20 cellular contexts compared by ENCODE assay signal in genomic region chr9:77907581-77907980, GRCh38.
DNase-seq lines count a peak whose midpoint lies in the region; ATAC-seq and TF ChIP-seq lines count a peak whose summit lies in the region.
"Had no signal": no experiment of that assay in that cellular context is flagged by ENCODE, and none has a peak within 500 bp of the region (broad histone marks: within the 10 kb centered on the region; RNA-seq: fewer than 3 reads in every experiment).

No MANE protein-coding gene starts in this region.

- intact Hi-C loops in activated naive CD4-positive, alpha-beta T cell treated with anti-CD3 and anti-CD28 coated beads for 36 hours (cut with micrococcal nuclease): loop anchor here (2.0 to 10.0 kb wide), 3 partner anchors 57 to 603 kb away; no protein-coding TSS in a partner anchor
- intact Hi-C loops in transverse colon (cut with DNase I; ENCODE audit: low total_unique reads): no loop called here

- no peak for ATAC-seq in CD4-positive, CD25-positive, alpha-beta regulatory T cell (ENCODE audit: low read depth in 2 of 2)
- ATAC-seq in SK-N-SH treated with all-trans-retinoic acid at 6 μM for 48 hours: peak; percentile 64
- ATAC-seq: body of pancreas had no signal

- H3K27me3 ChIP-seq in CD4-positive, CD25-positive, alpha-beta regulatory T cell (ENCODE audit: control insufficient read depth, insufficient read depth, low read length): no peaks in the 10 kb centered on the region
- no peaks in the 10 kb centered on the region for H3K27me3 ChIP-seq in transverse colon
- H3K27me3 ChIP-seq: body of pancreas, esophagus squamous epithelium, sigmoid colon, suprapubic skin had no signal

- no peaks in the 10 kb centered on the region for H3K9me3 ChIP-seq in CD4-positive, CD25-positive, alpha-beta regulatory T cell (ENCODE audit: control insufficient read depth in 2 of 2, low read length in 2 of 2)
- no peaks in the 10 kb centered on the region for H3K9me3 ChIP-seq in transverse colon
- H3K9me3 ChIP-seq: body of pancreas, esophagus squamous epithelium, sigmoid colon, suprapubic skin had no signal

- H3K36me3 ChIP-seq in CD4-positive, CD25-positive, alpha-beta regulatory T cell (ENCODE audit: control insufficient read depth, insufficient read depth, low read length): no peaks in the 10 kb centered on the region
- no peaks in the 10 kb centered on the region for H3K36me3 ChIP-seq in transverse colon
- H3K36me3 ChIP-seq: esophagus squamous epithelium, sigmoid colon, suprapubic skin had no signal

- no peak for DNase-seq in CD4-positive, CD25-positive, alpha-beta regulatory T cell
- DNase-seq in HFFc6 (peak; percentile 10), iris pigment epithelial cell (ENCODE audit: low read depth) (peak; percentile 25), caudate nucleus (lab: John Stamatoyannopoulos, UW) (no peak), transverse colon (no peak)
- DNase-seq in activated naive CD4-positive, alpha-beta T cell treated with anti-CD3 and anti-CD28 coated beads for 36 hours: no peak
- no peak for DNase-seq in activated T-cell treated with anti-CD3 and anti-CD28 coated beads, Interleukin-2, amount 50 U/mL, for 1 hour
- DNase-seq: activated gamma-delta T cell treated with Interleukin-2 at 50 U/mL for 16 hours; body of pancreas; esophagus squamous epithelium; kidney; NCI-H1105; NCI-H2107; OCI-M1; sigmoid colon; stimulated activated CD4-positive, alpha-beta T cell treated with anti-CD3 and anti-CD28 coated beads, Interleukin-2, amount 100 ng/mL, for 48 hours; stimulated activated CD8-positive, alpha-beta memory T cell treated with anti-CD3 and anti-CD28 coated beads, Interleukin-4, amount 100 ng/mL, for 48 hours; SW 1271 had no signal

- peak overlapping the region in 2 of 4 donors; percentile 15 to 70 for H3K4me3 Mint-ChIP-seq in CD4-positive, CD25-positive, alpha-beta regulatory T cell
- H3K4me3 Mint-ChIP-seq in HFFc6: peak overlapping the region; percentile 14; the same call in 1 of the 2 replicates
- H3K4me3 Mint-ChIP-seq in activated naive CD4-positive, alpha-beta T cell treated with anti-CD3 and anti-CD28 coated beads for 36 hours: no peak overlapping the region

- H3K27me3 Mint-ChIP-seq in CD4-positive, CD25-positive, alpha-beta regulatory T cell: no peaks in the 10 kb centered on the region
- no peaks in the 10 kb centered on the region for H3K27me3 Mint-ChIP-seq in HFFc6 (ENCODE audit: insufficient read depth)
- no peaks in the 10 kb centered on the region for H3K27me3 Mint-ChIP-seq in activated naive CD4-positive, alpha-beta T cell treated with anti-CD3 and anti-CD28 coated beads for 36 hours (ENCODE audit: low read depth)

- H3K27ac ChIP-seq in CD4-positive, CD25-positive, alpha-beta regulatory T cell (ENCODE audit: insufficient read depth, low read length, poor library complexity, severe bottlenecking): peak overlapping the region; percentile 75
- H3K27ac ChIP-seq in caudate nucleus (ENCODE audit: low read depth, low read length) (no peak overlapping the region), transverse colon (no peak overlapping the region)
- H3K27ac ChIP-seq: body of pancreas, esophagus squamous epithelium, sigmoid colon, suprapubic skin had no signal

- H3K4me3 ChIP-seq in CD4-positive, CD25-positive, alpha-beta regulatory T cell (ENCODE audit: low read depth, low read length): peak overlapping the region; percentile 21
- no peak overlapping the region for H3K4me3 ChIP-seq in transverse colon
- H3K4me3 ChIP-seq: body of pancreas, esophagus squamous epithelium, sigmoid colon, suprapubic skin had no signal

- CTCF ChIA-PET in activated naive CD4-positive, alpha-beta T cell treated with anti-CD3 and anti-CD28 coated beads for 36 hours (lab: Charles Lee): interaction anchor here (1.1 kb wide), 1 partner anchor 10 kb away, joined by 3 read pairs; no protein-coding TSS in a partner anchor

- in situ Hi-C loops in transverse colon (cut with MboI; ENCODE audit: low pct_ligation_motif_present in 1 of 4, low pct_unique_long_range_greater_than_20kb in 1 of 4, low sequenced_read_pairs in 3 of 4): no loop called here

- TF ChIP-seq POLR2A in transverse colon (IDR thresholded peaks at IDR 0.05): no peak

- peaks cover 18% of the 10 kb centered on the region for H3K36me3 Mint-ChIP-seq in CD4-positive, CD25-positive, alpha-beta regulatory T cell
- peaks cover 18% of the 10 kb centered on the region for H3K36me3 Mint-ChIP-seq in HFFc6 (ENCODE audit: low read depth)
- H3K36me3 Mint-ChIP-seq in activated naive CD4-positive, alpha-beta T cell treated with anti-CD3 and anti-CD28 coated beads for 36 hours (ENCODE audit: low read depth): peaks cover 3% of the 10 kb centered on the region

- H3K4me1 ChIP-seq in CD4-positive, CD25-positive, alpha-beta regulatory T cell (ENCODE audit: control insufficient read depth, insufficient read depth, low read length, poor library complexity, severe bottlenecking): peaks cover 53% of the 10 kb centered on the region
- peaks cover 0 to 10% (median 0%) of the 10 kb centered on the region in 4 donors for H3K4me1 ChIP-seq in transverse colon

- no peaks in the 10 kb centered on the region for H3K9me3 Mint-ChIP-seq in CD4-positive, CD25-positive, alpha-beta regulatory T cell
- no peaks in the 10 kb centered on the region for H3K9me3 Mint-ChIP-seq in HFFc6
- H3K9me3 Mint-ChIP-seq in activated naive CD4-positive, alpha-beta T cell treated with anti-CD3 and anti-CD28 coated beads for 36 hours: no peaks in the 10 kb centered on the region

- H3K27ac Mint-ChIP-seq in CD4-positive, CD25-positive, alpha-beta regulatory T cell: peak overlapping the region; percentile 2 to 92 (median 28)
- no peak overlapping the region for H3K27ac Mint-ChIP-seq in HFFc6
- no peak overlapping the region for H3K27ac Mint-ChIP-seq in activated naive CD4-positive, alpha-beta T cell treated with anti-CD3 and anti-CD28 coated beads for 36 hours

- WGBS in transverse colon (ENCODE audit: low coverage in 1 of 2), 2 donors: 53 to 62% methylated on average over 4 of the region's 4 CpGs

- no peak for TF ChIP-seq CTCF in HFFc6 (IDR thresholded peaks at IDR 0.05)
- no peak for TF ChIP-seq CTCF in transverse colon (IDR thresholded peaks at IDR 0.05)

- peaks cover 25 to 90% (median 66%) of the 10 kb centered on the region in 4 donors for H3K4me1 Mint-ChIP-seq in CD4-positive, CD25-positive, alpha-beta regulatory T cell
- peaks cover 61% of the 10 kb centered on the region for H3K4me1 Mint-ChIP-seq in HFFc6 (ENCODE audit: low read depth)
- H3K4me1 Mint-ChIP-seq in activated naive CD4-positive, alpha-beta T cell treated with anti-CD3 and anti-CD28 coated beads for 36 hours (ENCODE audit: low read depth): peaks cover 50% of the 10 kb centered on the region

- no peak for TF ChIP-seq EP300 in transverse colon (IDR thresholded peaks at IDR 0.05; ENCODE audit: low read depth)

TF ChIP-seq in SK-N-SH treated with all-trans-retinoic acid at 6 μM for 48 hours, 23 proteins besides CTCF, POLR2A, EP300 and RAD21 (continues in another document):
- TF ChIP-seq RARB (CRISPR knock-in tag; IDR thresholded peaks at IDR 0.05): no peak
- no peak for TF ChIP-seq OSR1 (CRISPR knock-in tag; IDR thresholded peaks at IDR 0.05)
- no peak for TF ChIP-seq ZC3H10 (CRISPR knock-in tag; IDR thresholded peaks at IDR 0.05)
- TF ChIP-seq, protein P1, sequence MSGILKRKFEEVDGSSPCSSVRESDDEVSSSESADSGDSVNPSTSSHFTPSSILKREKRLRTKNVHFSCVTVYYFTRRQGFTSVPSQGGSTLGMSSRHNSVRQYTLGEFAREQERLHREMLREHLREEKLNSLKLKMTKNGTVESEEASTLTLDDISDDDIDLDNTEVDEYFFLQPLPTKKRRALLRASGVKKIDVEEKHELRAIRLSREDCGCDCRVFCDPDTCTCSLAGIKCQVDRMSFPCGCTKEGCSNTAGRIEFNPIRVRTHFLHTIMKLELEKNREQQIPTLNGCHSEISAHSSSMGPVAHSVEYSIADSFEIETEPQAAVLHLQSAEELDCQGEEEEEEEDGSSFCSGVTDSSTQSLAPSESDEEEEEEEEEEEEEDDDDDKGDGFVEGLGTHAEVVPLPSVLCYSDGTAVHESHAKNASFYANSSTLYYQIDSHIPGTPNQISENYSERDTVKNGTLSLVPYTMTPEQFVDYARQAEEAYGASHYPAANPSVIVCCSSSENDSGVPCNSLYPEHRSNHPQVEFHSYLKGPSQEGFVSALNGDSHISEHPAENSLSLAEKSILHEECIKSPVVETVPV (CRISPR knock-in tag; IDR thresholded peaks at IDR 0.05): no peak
- no peak for TF ChIP-seq ARNTL (CRISPR knock-in tag; IDR thresholded peaks at IDR 0.05; ENCODE audit: borderline replicate concordance, low read depth)
- TF ChIP-seq ZNF8 (CRISPR knock-in tag; IDR thresholded peaks at IDR 0.05): no peak
- TF ChIP-seq ZFP3 (CRISPR knock-in tag; IDR thresholded peaks at IDR 0.05): no peak
- TF ChIP-seq, protein P2, sequence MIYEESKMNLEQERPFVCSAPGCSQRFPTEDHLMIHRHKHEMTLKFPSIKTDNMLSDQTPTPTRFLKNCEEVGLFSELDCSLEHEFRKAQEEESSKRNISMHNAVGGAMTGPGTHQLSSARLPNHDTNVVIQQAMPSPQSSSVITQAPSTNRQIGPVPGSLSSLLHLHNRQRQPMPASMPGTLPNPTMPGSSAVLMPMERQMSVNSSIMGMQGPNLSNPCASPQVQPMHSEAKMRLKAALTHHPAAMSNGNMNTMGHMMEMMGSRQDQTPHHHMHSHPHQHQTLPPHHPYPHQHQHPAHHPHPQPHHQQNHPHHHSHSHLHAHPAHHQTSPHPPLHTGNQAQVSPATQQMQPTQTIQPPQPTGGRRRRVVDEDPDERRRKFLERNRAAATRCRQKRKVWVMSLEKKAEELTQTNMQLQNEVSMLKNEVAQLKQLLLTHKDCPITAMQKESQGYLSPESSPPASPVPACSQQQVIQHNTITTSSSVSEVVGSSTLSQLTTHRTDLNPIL (CRISPR knock-in tag; IDR thresholded peaks at IDR 0.05; ENCODE audit: low read depth): no peak
- TF ChIP-seq ISL1 (CRISPR knock-in tag; IDR thresholded peaks at IDR 0.05): no peak
- TF ChIP-seq SNAI2 (CRISPR knock-in tag; IDR thresholded peaks at IDR 0.05): no peak
- no peak for TF ChIP-seq PPARA (CRISPR knock-in tag; IDR thresholded peaks at IDR 0.05; ENCODE audit: borderline replicate concordance)
- no peak for TF ChIP-seq GLIS3 (CRISPR knock-in tag; IDR thresholded peaks at IDR 0.05)
- no peak for TF ChIP-seq ZNF70 (CRISPR knock-in tag; IDR thresholded peaks at IDR 0.05)
- TF ChIP-seq TOX (CRISPR knock-in tag; IDR thresholded peaks at IDR 0.05; ENCODE audit: borderline replicate concordance): no peak

Comparison
In these comparisons a context has a peak if more than half of its experiments do, and no peak if none do; other contexts are left out.
1. DNase-seq: peak in HFFc6 (single experiment) and iris pigment epithelial cell (single experiment); none in CD4-positive, CD25-positive, alpha-beta regulatory T cell (0 of 3), activated naive CD4-positive, alpha-beta T cell treated with anti-CD3 and anti-CD28 coated beads for 36 hours (single experiment), caudate nucleus (0 of 61), activated T-cell treated with anti-CD3 and anti-CD28 coated beads, Interleukin-2, amount 50 U/mL, for 1 hour (single experiment) and transverse colon (single experiment).
2. H3K27ac Mint-ChIP-seq: peak in CD4-positive, CD25-positive, alpha-beta regulatory T cell (3 of 3); none in HFFc6 (single experiment) and activated naive CD4-positive, alpha-beta T cell treated with anti-CD3 and anti-CD28 coated beads for 36 hours (single experiment).